ENCODE assay signal across 24 cellular contexts in the genomic region with DNA sequence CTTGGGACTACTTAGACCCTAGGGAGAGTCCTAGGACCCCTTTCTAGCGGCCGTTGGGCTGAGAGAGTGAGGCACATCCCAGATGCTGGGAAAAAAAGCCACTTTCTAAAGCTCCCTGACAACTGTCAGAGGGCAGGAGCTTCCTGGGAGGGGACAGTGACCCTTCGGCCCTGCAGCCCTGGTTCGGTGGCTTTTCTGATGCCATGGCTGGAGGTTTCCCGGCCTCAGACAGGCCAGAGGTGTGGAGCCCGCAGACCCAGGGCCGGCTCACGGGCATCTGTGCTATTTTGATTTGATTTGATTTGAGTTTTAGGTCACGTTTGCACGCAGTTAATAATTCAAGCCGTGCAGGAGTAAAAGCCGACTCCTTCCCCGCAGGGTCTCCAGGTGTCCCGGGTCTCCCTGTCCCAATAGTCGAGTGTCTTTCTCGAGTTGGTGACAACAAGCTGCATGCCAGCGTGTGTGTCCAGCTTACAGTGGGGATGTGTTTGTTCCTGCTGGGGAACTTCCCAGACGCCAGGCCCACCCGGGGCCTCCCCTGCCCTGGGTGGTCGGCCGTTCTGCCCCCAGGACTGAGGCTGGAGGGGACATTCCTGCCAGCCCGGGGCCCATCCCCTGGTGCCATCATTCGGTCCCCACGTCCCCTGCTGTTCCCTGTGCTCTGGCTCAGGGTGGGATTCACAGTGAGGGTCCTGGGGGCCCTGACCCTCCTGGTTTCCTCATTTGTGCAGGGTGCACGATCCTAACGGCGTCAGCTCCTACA. TPM values are rescaled to one million over a fixed set of nuclear protein-coding genes. Genes with fewer than 3 reads are reported as not detected.
DNase-seq lines count a peak whose midpoint lies in the region; ATAC-seq, FAIRE-seq and TF ChIP-seq lines count a peak whose summit lies in the region.
"Had no signal": no experiment of that assay in that cellular context is flagged by ENCODE, and none has a peak within 500 bp of the region (broad histone marks: within the 10 kb centered on the region; RNA-seq: fewer than 3 reads in every experiment).

No MANE protein-coding gene starts in this region.

- H2BK20ac ChIP-seq in H1 (ENCODE audit: low read length): no peak overlapping the region

- no peaks in the 10 kb centered on the region for H3K9me3 Mint-ChIP-seq in osteocyte (ENCODE audit: unreplicated experiment)
- no peaks in the 10 kb centered on the region for H3K9me3 Mint-ChIP-seq in CD4-positive, alpha-beta T cell
- H3K9me3 Mint-ChIP-seq: activated CD8-positive, alpha-beta T cell treated with anti-CD3 and anti-CD28 coated beads for 36 hours; activated naive CD4-positive, alpha-beta T cell treated with anti-CD3 and anti-CD28 coated beads for 36 hours; activated T-cell treated with anti-CD3 and anti-CD28 coated beads, Interleukin-2, amount 50 U/mL, for 4 hours; nephron progenitor cell had no signal

- H3K23me2 ChIP-seq in H1 (ENCODE audit: low read depth, low read length): peaks cover 13% of the 10 kb centered on the region; the same call in 1 of the 2 replicates

- H3K27ac Mint-ChIP-seq in osteocyte (ENCODE audit: unreplicated experiment): no peak overlapping the region
- H3K27ac Mint-ChIP-seq in CD4-positive, alpha-beta T cell: no peak overlapping the region
- H3K27ac Mint-ChIP-seq: activated CD8-positive, alpha-beta T cell treated with anti-CD3 and anti-CD28 coated beads for 36 hours; activated naive CD4-positive, alpha-beta T cell treated with anti-CD3 and anti-CD28 coated beads for 36 hours; nephron progenitor cell; T-helper 17 cell had no signal

- peaks cover 0 to 48% (median 0%) of the 10 kb centered on the region in 11 experiments; a peak in 4 of 22 replicates for H3K27me3 ChIP-seq in BLaER1 treated with 17β-estradiol and CSF1 and Interleukin-3, amounts not matched to agents 10 nM and 100 nM
- H3K27me3 ChIP-seq in H1 (replicated peaks in 1 of 4; ENCODE audit: control insufficient read depth in 3 of 4, extremely low read depth in 1 of 4, insufficient read depth in 3 of 4, low read length in 3 of 4): no peaks in the 10 kb centered on the region
- H3K27me3 ChIP-seq in CD4-positive, alpha-beta T cell (ENCODE audit: control insufficient read depth, insufficient read depth, low read length): peaks cover 41% of the 10 kb centered on the region

- TF ChIP-seq RAD21 in H1 (IDR thresholded peaks at IDR 0.05 in 1 of 2, conservative IDR thresholded peaks at IDR 0.05 in 1 of 2; ENCODE audit: low read depth in 2 of 2, low read length in 2 of 2): no peak

- no peak for TF ChIP-seq EP300 in H1 (IDR thresholded peaks at IDR 0.05; ENCODE audit: borderline replicate concordance in 1 of 2, low read depth in 2 of 2, low read length in 2 of 2)

- intact Hi-C loops in CD4-positive, alpha-beta T cell (cut with DNase I, micrococcal nuclease): no loop called here

- no peak overlapping the region for H4K5ac ChIP-seq in H1 (ENCODE audit: insufficient read length, low read depth, low read length)

- no peak overlapping the region for H2BK5ac ChIP-seq in H1 (ENCODE audit: low read depth, low read length)

- H3K27ac ChIP-seq in BLaER1 treated with 17β-estradiol and CSF1 and Interleukin-3, amounts not matched to agents 10 nM and 100 nM: peak overlapping the region; percentile 1 to 97 (median 86); a peak in 21 of 22 replicates
- H3K27ac ChIP-seq in H1 (ENCODE audit: low read depth, low read length): no peak overlapping the region
- no peak overlapping the region for H3K27ac ChIP-seq in CD4-positive, alpha-beta T cell (ENCODE audit: low read depth, low read length)

- H4K91ac ChIP-seq in H1 (replicated peaks; ENCODE audit: insufficient read length, low read length): no peak overlapping the region

- H3K4me1 ChIP-seq in BLaER1 treated with 17β-estradiol and CSF1 and Interleukin-3, amounts not matched to agents 10 nM and 100 nM: peaks cover 80 to 87% (median 86%) of the 10 kb centered on the region in 10 experiments
- peaks cover 0 to 2% (median 0%) of the 10 kb centered on the region in 4 experiments; a peak in 1 of 7 replicates for H3K4me1 ChIP-seq in H1 (replicated peaks in 1 of 4; ENCODE audit: control insufficient read depth in 3 of 4, insufficient read depth in 4 of 4, low read length in 3 of 4)
- H3K4me1 ChIP-seq: HAP-1 had no signal

- H3K56ac ChIP-seq in H1 (replicated peaks; ENCODE audit: insufficient read length, low read depth, low read length): no peak overlapping the region

- no peak overlapping the region for H3K14ac ChIP-seq in H1 (ENCODE audit: insufficient read length)

- H3K4me3 ChIP-seq in BLaER1 treated with 17β-estradiol and CSF1 and Interleukin-3, amounts not matched to agents 10 nM and 100 nM: peak overlapping the region in 8 of 10 experiments; percentile 31 to 79 (median 69); a peak in 15 of 20 replicates
- no peak overlapping the region for H3K4me3 ChIP-seq in H1 (ENCODE audit: extremely low read depth in 1 of 4, insufficient read depth in 2 of 4, low read depth in 3 of 4, low read length in 4 of 4)
- H3K4me3 ChIP-seq: HAP-1, smooth muscle cell had no signal

- peak overlapping the region in 10 of 11 experiments; percentile 5 to 85 (median 74); a peak in 19 of 22 replicates for H3K9ac ChIP-seq in BLaER1 treated with 17β-estradiol and CSF1 and Interleukin-3, amounts not matched to agents 10 nM and 100 nM
- H3K9ac ChIP-seq in H1 (replicated peaks in 1 of 4; ENCODE audit: extremely low read depth in 1 of 4, low read depth in 3 of 4, low read length in 3 of 4): no peak overlapping the region

- no peak overlapping the region for H2AFZ ChIP-seq in H1 (ENCODE audit: low read length)

- TF ChIP-seq POLR2A in GM12892 (IDR thresholded peaks at IDR 0.05; ENCODE audit: low read depth, low read length) (no peak), H1 (IDR thresholded peaks at IDR 0.05; ENCODE audit: control extremely low read depth in 1 of 2, low read depth in 2 of 2, low read length in 2 of 2) (no peak)

- no peak overlapping the region for H2BK15ac ChIP-seq in H1 (ENCODE audit: low read length)

- no peaks in the 10 kb centered on the region for H3K4me1 Mint-ChIP-seq in osteocyte (ENCODE audit: unreplicated experiment)
- no peaks in the 10 kb centered on the region for H3K4me1 Mint-ChIP-seq in CD4-positive, alpha-beta T cell (ENCODE audit: low read depth)

- peak overlapping the region; percentile 75 for H4K8ac ChIP-seq in H1 (ENCODE audit: extremely low read depth, insufficient read depth, low read length)

- H3K79me2 ChIP-seq in H1 (ENCODE audit: control insufficient read depth in 1 of 2, insufficient read depth in 2 of 2, low read length in 2 of 2): no peaks in the 10 kb centered on the region

- H3K18ac ChIP-seq in H1 (ENCODE audit: extremely low read depth, low read length): no peak overlapping the region

- no peak overlapping the region for H3K4ac ChIP-seq in H1 (replicated peaks; ENCODE audit: insufficient read length, low read depth, low read length)

- no peaks in the 10 kb centered on the region for H3K79me1 ChIP-seq in H1 (ENCODE audit: low read depth, low read length)

- no peaks in the 10 kb centered on the region for H3K36me3 ChIP-seq in BLaER1 treated with 17β-estradiol and CSF1 and Interleukin-3, amounts not matched to agents 10 nM and 100 nM
- no peaks in the 10 kb centered on the region for H3K36me3 ChIP-seq in H1 (ENCODE audit: control insufficient read depth in 2 of 4, insufficient read depth in 4 of 4, low read length in 3 of 4)
- H3K36me3 ChIP-seq: HAP-1 had no signal

- H3K4me2 ChIP-seq in BLaER1 treated with 17β-estradiol and CSF1 and Interleukin-3, amounts not matched to agents 10 nM and 100 nM: peak overlapping the region; percentile 92 to 100 (median 98)
- no peak overlapping the region for H3K4me2 ChIP-seq in H1 (ENCODE audit: insufficient read depth in 1 of 2, low read depth in 2 of 2, low read length in 2 of 2)
- H3K4me2 ChIP-seq: smooth muscle cell had no signal

- peak; percentile 88 for FAIRE-seq in GM12892 (lab: Jason Lieb, UNC)
- FAIRE-seq in H1 (lab: Jason Lieb, UNC): no peak
- FAIRE-seq: frontal cortex had no signal

- DNase-seq in GM12892 (ENCODE audit: insufficient read length) (no peak), NAMALWA (ENCODE audit: low spot score) (peak; percentile 64), H1 (ENCODE audit: low read depth in 1 of 2, low spot score in 2 of 2) (no peak), NCI-H345 treated with DMSO at 0.1 percent for 48 hours (lab: John Stamatoyannopoulos, UW; ENCODE audit: unreplicated experiment) (no peak), osteocyte (ENCODE audit: extremely low spot score, unreplicated experiment) (no peak), AML-193 (lab: John Stamatoyannopoulos, UW) (no peak)
- DNase-seq in CD4-positive, alpha-beta T cell: no peak
- DNase-seq: ACHN; activated CD4-positive, CD25-positive, alpha-beta regulatory T cell; activated naive CD4-positive, alpha-beta T cell treated with anti-CD3 and anti-CD28 coated beads for 36 hours; activated T-cell treated with anti-CD3 and anti-CD28 coated beads, Interleukin-2, amount 50 U/mL, for 4 hours; kidney glomerular epithelial cell; mesenchymal stem cell; NCI-H2029 treated with DMSO at 0.1 percent for 48 hours; NCI-H446 treated with DMSO at 0.1 percent for 48 hours; nephron progenitor cell; T-helper 17 cell had no signal

- H4K20me1 ChIP-seq in BLaER1 treated with 17β-estradiol and CSF1 and Interleukin-3, amounts not matched to agents 10 nM and 100 nM: peaks cover 20 to 28% (median 23%) of the 10 kb centered on the region in 11 experiments; a peak in 20 of 22 replicates
- H4K20me1 ChIP-seq in H1 (replicated peaks in 1 of 2; ENCODE audit: control insufficient read depth in 1 of 2, insufficient read depth in 2 of 2, low read length in 2 of 2): peaks cover 0 to 1% of the 10 kb centered on the region in 2 experiments

- WGBS in H1 (ENCODE audit: extremely low coverage in 1 of 2, insufficient coverage in 1 of 2, insufficient read length in 1 of 2, insufficient replicate concordance in 2 of 2, low coverage in 1 of 2, low lambda C conversion rate in 2 of 2, missing lambda C conversion rate in 1 of 2), 2 experiments: 91% methylated on average over 23 of the region's 27 CpGs; no CpG with 5 or more reads in 1 of the 2 experiments

- H3K36me3 Mint-ChIP-seq in osteocyte (ENCODE audit: unreplicated experiment): no peaks in the 10 kb centered on the region
- no peaks in the 10 kb centered on the region for H3K36me3 Mint-ChIP-seq in CD4-positive, alpha-beta T cell (ENCODE audit: low read depth)

- POLR2A ChIA-PET in H1 (lab: Charles Lee; ENCODE audit: partially characterized antibody): interaction anchor here (1.0 kb wide), 1 partner anchor 168 kb away, joined by 4 read pairs; no protein-coding TSS in a partner anchor
- POLR2A ChIA-PET in CD4-positive, alpha-beta T cell (lab: Charles Lee): no interaction called here

- no peak for ATAC-seq in CD4-positive, alpha-beta T cell (ENCODE audit: poor library complexity)
- ATAC-seq: activated T-cell treated with anti-CD3 and anti-CD28 coated beads, Interleukin-2, amount 50 U/mL, for 4 hours had no signal

- no peak overlapping the region for H2BK120ac ChIP-seq in H1 (replicated peaks; ENCODE audit: low read depth, low read length)

- CTCF ChIA-PET in H1 (lab: Charles Lee; ENCODE audit: partially characterized antibody): interaction anchor here (1.1 to 1.5 kb wide), 4 partner anchors 8 to 34 kb away, joined by 3 to 4 read pairs (median 3); no protein-coding TSS in a partner anchor
- CTCF ChIA-PET in CD4-positive, alpha-beta T cell (lab: Charles Lee): no interaction called here

- no peak overlapping the region for H2AK5ac ChIP-seq in H1 (ENCODE audit: low read depth, low read length)

- no peak overlapping the region for H2BK12ac ChIP-seq in H1 (ENCODE audit: low read depth, low read length)

- H3K23ac ChIP-seq in H1 (ENCODE audit: insufficient read length): no peak overlapping the region

- TF ChIP-seq CTCF in H1 (IDR thresholded peaks at IDR 0.05; ENCODE audit: control extremely low read depth in 1 of 3, insufficient read depth in 1 of 3, low read depth in 1 of 3, low read length in 3 of 3) (no peak), osteocyte (IDR thresholded peaks at IDR 0.05) (no peak)
- TF ChIP-seq CTCF in CD4-positive, alpha-beta T cell (IDR thresholded peaks at IDR 0.05): no peak

- H3K27me3 Mint-ChIP-seq in osteocyte (ENCODE audit: unreplicated experiment): peaks cover 11% of the 10 kb centered on the region
- peaks cover 27% of the 10 kb centered on the region for H3K27me3 Mint-ChIP-seq in CD4-positive, alpha-beta T cell

- H3K9me3 ChIP-seq in BLaER1 treated with 17β-estradiol and CSF1 and Interleukin-3, amounts not matched to agents 10 nM and 100 nM (replicated peaks in 1 of 11): no peaks in the 10 kb centered on the region
- H3K9me3 ChIP-seq in H1 (ENCODE audit: insufficient read depth in 2 of 2, low read depth in 1 of 2, low read length in 1 of 2): no peaks in the 10 kb centered on the region
- H3K9me3 ChIP-seq in CD4-positive, alpha-beta T cell (ENCODE audit: control insufficient read depth, low read length): no peaks in the 10 kb centered on the region
- H3K9me3 ChIP-seq: HAP-1 had no signal

- H3K4me3 Mint-ChIP-seq in osteocyte (ENCODE audit: unreplicated experiment): no peak overlapping the region
- no peak overlapping the region for H3K4me3 Mint-ChIP-seq in CD4-positive, alpha-beta T cell
- H3K4me3 Mint-ChIP-seq: activated CD8-positive, alpha-beta T cell treated with anti-CD3 and anti-CD28 coated beads for 36 hours; activated naive CD4-positive, alpha-beta T cell treated with anti-CD3 and anti-CD28 coated beads for 36 hours; activated T-cell treated with anti-CD3 and anti-CD28 coated beads, Interleukin-2, amount 50 U/mL, for 4 hours; nephron progenitor cell; T-helper 17 cell had no signal

RNA-seq across cellular contexts. Expression of a gene that starts 1.0 kb away (rescaled TPM):
- 5.5 TPM for polyA plus RNA-seq in GM12892 (2012; ENCODE audit: missing spikeins)
- 1.3 and 2.7 TPM in 2 replicates for total RNA-seq in H1 (2021; fragmentation: NEBNext Ultra II Directional; extraction: Animal tissue kit (Norgen Biotek cat#: 25700))
- 0.51 and 1.5 TPM in 2 replicates for polyA plus RNA-seq in H1 (2011; rRNA removed)
- 0.62 TPM for polyA plus RNA-seq in H1 (2011; cell fraction: cytosol; rRNA removed)
- 3.9 TPM for polyA plus RNA-seq in H1 (2011; cell fraction: nucleus; rRNA removed)
- 0.99 to 1.7 TPM (median 1.2 TPM) in 4 replicates for polyA plus RNA-seq in H1 (2012, experiment 1 of 2)
- polyA plus RNA-seq in H1 (2012, experiment 2 of 2): 1.1 TPM
- polyA plus RNA-seq in H1 (2013, experiment 1 of 2): 1.6 TPM
- polyA plus RNA-seq in H1 (2013, experiment 2 of 2): 1.2 TPM
- polyA minus RNA-seq in H1 (2011; rRNA and poly(A)+ RNA removed): 0.59 and 0.66 TPM in 2 replicates
- 2.9 TPM for polyA minus RNA-seq in H1 (2011; cell fraction: cytosol; rRNA and poly(A)+ RNA removed)
- 2.1 TPM for polyA minus RNA-seq in H1 (2011; cell fraction: nucleus; rRNA and poly(A)+ RNA removed)
- total RNA-seq in osteocyte: not detected in 2 replicates
- 1 to 10 TPM in 1 of 2 experiments, under 1 TPM in 1; 0.80 to 1.6 TPM for total RNA-seq in CD4-positive, alpha-beta T cell
- total RNA-seq: activated naive CD4-positive, alpha-beta T cell treated with anti-CD3 and anti-CD28 coated beads for 36 hours; Daoy; pulmonary artery endothelial cell; smooth muscle cell had no signal

Comparison
In these comparisons a context has a peak if more than half of its experiments do, and no peak if none do; other contexts are left out.
1. H3K27ac ChIP-seq: peak in BLaER1 treated with 17β-estradiol and CSF1 and Interleukin-3, amounts not matched to agents 10 nM and 100 nM (11 of 11); none in H1 (single experiment) and CD4-positive, alpha-beta T cell (single experiment).
2. H3K4me2 ChIP-seq: peak in BLaER1 treated with 17β-estradiol and CSF1 and Interleukin-3, amounts not matched to agents 10 nM and 100 nM (11 of 11); none in H1 (0 of 2).
3. H3K4me3 ChIP-seq: peak in BLaER1 treated with 17β-estradiol and CSF1 and Interleukin-3, amounts not matched to agents 10 nM and 100 nM (8 of 10); none in H1 (0 of 4).
4. H3K9ac ChIP-seq: peak in BLaER1 treated with 17β-estradiol and CSF1 and Interleukin-3, amounts not matched to agents 10 nM and 100 nM (10 of 11); none in H1 (0 of 4).